14 cellular contexts compared by ENCODE assay signal in the genomic region with DNA sequence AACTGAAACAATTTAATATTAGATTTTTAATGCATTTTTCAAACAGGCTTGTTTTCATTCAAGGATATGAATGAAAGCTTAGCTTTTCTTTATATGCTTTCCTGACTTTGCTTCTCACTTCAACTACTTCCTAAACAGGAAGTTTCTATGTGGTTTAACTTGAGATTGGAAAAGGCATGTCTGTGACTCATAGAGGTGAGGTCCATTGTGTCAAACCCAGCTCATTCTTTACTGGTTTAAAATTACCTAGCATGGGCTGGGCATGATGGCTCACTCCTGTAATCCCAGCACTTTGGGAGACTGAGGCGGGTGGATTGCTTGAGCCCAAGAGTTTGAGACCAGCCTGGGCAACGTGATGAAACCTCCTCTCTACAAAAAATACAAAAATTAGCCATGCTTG. TPM values are rescaled to one million over a fixed set of nuclear protein-coding genes. Genes with fewer than 3 reads are reported as not detected.
DNase-seq lines count a peak whose midpoint lies in the region; FAIRE-seq and TF ChIP-seq lines count a peak whose summit lies in the region.
"Had no signal": no experiment of that assay in that cellular context is flagged by ENCODE, and none has a peak within 500 bp of the region (broad histone marks: within the 10 kb centered on the region; RNA-seq: fewer than 3 reads in every experiment).

No MANE protein-coding gene starts in this region.

- intact Hi-C loops in sigmoid colon (cut with DNase I) = no loop called here
- intact Hi-C loops in activated T-helper 1 cell treated with anti-CD3 and anti-CD28 coated beads, Interleukin-12 subunit alpha, Interleukin-12 subunit beta, Interleukin-2, Interleukin-4 antibody, amounts not matched to agents 30 ng/mL and 10 ng/mL and 1 ng/mL, durations not matched to agents 14 hours and 24 hours and 36 hours (cut with micrococcal nuclease) = no loop called here

- no peak overlapping the region for H2BK15ac ChIP-seq in mesenchymal stem cell (ENCODE audit: low read depth, poor library complexity, severe bottlenecking)

- H2BK12ac ChIP-seq in mesenchymal stem cell (ENCODE audit: low read length in 2 of 2) = no peak overlapping the region

- H3K4me1 Mint-ChIP-seq in activated T-helper 1 cell treated with anti-CD3 and anti-CD28 coated beads, Interleukin-12 subunit alpha, Interleukin-12 subunit beta, Interleukin-2, Interleukin-4 antibody, amounts not matched to agents 30 ng/mL and 10 ng/mL and 1 ng/mL, durations not matched to agents 14 hours and 24 hours and 36 hours (ENCODE audit: low read depth) = no peaks in the 10 kb centered on the region
- H3K4me1 Mint-ChIP-seq: activated naive CD4-positive, alpha-beta T cell treated with anti-CD3 and anti-CD28 coated beads, Interleukin-2, amount 10 ng/mL, durations not matched to agents 7 days and 5 days had no signal

- no peak overlapping the region for H2BK5ac ChIP-seq in mesenchymal stem cell (ENCODE audit: low read depth, low read length, poor library complexity, severe bottlenecking)

- H3K4me3 ChIP-seq in bronchial epithelial cell (ENCODE audit: low read depth, low read length) (no peak overlapping the region), mesenchymal stem cell (ENCODE audit: insufficient read depth in 1 of 2, low read depth in 1 of 2, low read length in 2 of 2) (no peak overlapping the region), sigmoid colon (no peak overlapping the region)

- no peak overlapping the region for H3K4me3 Mint-ChIP-seq in activated T-helper 1 cell treated with anti-CD3 and anti-CD28 coated beads, Interleukin-12 subunit alpha, Interleukin-12 subunit beta, Interleukin-2, Interleukin-4 antibody, amounts not matched to agents 30 ng/mL and 10 ng/mL and 1 ng/mL, durations not matched to agents 14 hours and 24 hours and 36 hours
- H3K4me3 Mint-ChIP-seq: activated naive CD4-positive, alpha-beta T cell treated with anti-CD3 and anti-CD28 coated beads, Interleukin-2, amount 10 ng/mL, durations not matched to agents 7 days and 5 days had no signal

- H3K27me3 ChIP-seq in bronchial epithelial cell (ENCODE audit: control insufficient read depth, insufficient read depth, low read length) (no peaks in the 10 kb centered on the region), mesenchymal stem cell (ENCODE audit: control insufficient read depth in 1 of 2, insufficient read depth in 1 of 2, low read length in 2 of 2) (no peaks in the 10 kb centered on the region), sigmoid colon (no peaks in the 10 kb centered on the region)

- H3K9me3 Mint-ChIP-seq in activated T-helper 1 cell treated with anti-CD3 and anti-CD28 coated beads, Interleukin-12 subunit alpha, Interleukin-12 subunit beta, Interleukin-2, Interleukin-4 antibody, amounts not matched to agents 30 ng/mL and 10 ng/mL and 1 ng/mL, durations not matched to agents 14 hours and 24 hours and 36 hours = peaks cover 21% of the 10 kb centered on the region

- no peak for TF ChIP-seq CTCF in bronchial epithelial cell (IDR thresholded peaks at IDR 0.05; ENCODE audit: insufficient read depth, low read length, severe bottlenecking)
- no peak for TF ChIP-seq CTCF in GM10266 (IDR thresholded peaks at IDR 0.05; ENCODE audit: control insufficient read depth, insufficient read depth, low read depth, missing control alignments)
- no peak for TF ChIP-seq CTCF in sigmoid colon (IDR thresholded peaks at IDR 0.05)

- peaks cover 2% of the 10 kb centered on the region for H3K79me1 ChIP-seq in mesenchymal stem cell (replicated peaks; ENCODE audit: low read length, poor library complexity, severe bottlenecking)

- H3K4me1 ChIP-seq in mesenchymal stem cell (ENCODE audit: control insufficient read depth, insufficient read depth, low read depth, low read length) (peaks cover 3% of the 10 kb centered on the region), sigmoid colon (no peaks in the 10 kb centered on the region)

- WGBS in mesenchymal stem cell = 100% methylated on average over 1 of the region's 2 CpGs
- WGBS in sigmoid colon, 2 donors = 93% methylated on average over 2 of the region's 2 CpGs

- no peak overlapping the region for H3K4me2 ChIP-seq in mesenchymal stem cell (ENCODE audit: low read length, poor library complexity, severe bottlenecking)

- peaks cover 17% of the 10 kb centered on the region for H3K9me3 ChIP-seq in mesenchymal stem cell (ENCODE audit: control insufficient read depth, low read length)
- H3K9me3 ChIP-seq in sigmoid colon = peaks cover 0 to 6% (median 0%) of the 10 kb centered on the region in 4 donors

- peak overlapping the region; percentile 79 for H3K27ac ChIP-seq in mesenchymal stem cell (ENCODE audit: low read length, poor library complexity, severe bottlenecking)
- no peak overlapping the region for H3K27ac ChIP-seq in sigmoid colon

- DNase-seq in EH (ENCODE audit: low read depth) (peak; percentile 14), bronchial epithelial cell (ENCODE audit: low read depth) (peak; percentile 95), mesenchymal stem cell (no peak), GM10266 (ENCODE audit: extremely low spot score) (no peak), inferior parietal cortex (ENCODE audit: extremely low spot score) (no peak), sigmoid colon (no peak)
- DNase-seq in activated T-helper 1 cell treated with anti-CD3 and anti-CD28 coated beads, Interleukin-12 subunit alpha, Interleukin-12 subunit beta, Interleukin-2, Interleukin-4 antibody, amounts not matched to agents 30 ng/mL and 10 ng/mL and 1 ng/mL, durations not matched to agents 14 hours and 24 hours and 36 hours (ENCODE audit: low spot score) = no peak
- DNase-seq: activated CD4-positive, alpha-beta T cell treated with anti-CD3 and anti-CD28 coated beads for 1 hour; activated CD8-positive, alpha-beta memory T cell treated with anti-CD3 and anti-CD28 coated beads, Interleukin-2, amount 50 U/mL, for 48 hours; activated naive CD4-positive, alpha-beta T cell treated with anti-CD3 and anti-CD28 coated beads, Interleukin-2, amount 10 ng/mL, durations not matched to agents 7 days and 5 days; NCI-H510A treated with DMSO at 0.1 percent for 48 hours; stimulated activated CD4-positive, alpha-beta T cell treated with anti-CD3 and anti-CD28 coated beads, Interleukin-15, amount 100 ng/mL, for 24 hours; T-helper 1 cell had no signal

- no peak overlapping the region for H2BK120ac ChIP-seq in mesenchymal stem cell (ENCODE audit: low read depth, low read length)

- peaks cover 2% of the 10 kb centered on the region for H3K36me3 Mint-ChIP-seq in activated T-helper 1 cell treated with anti-CD3 and anti-CD28 coated beads, Interleukin-12 subunit alpha, Interleukin-12 subunit beta, Interleukin-2, Interleukin-4 antibody, amounts not matched to agents 30 ng/mL and 10 ng/mL and 1 ng/mL, durations not matched to agents 14 hours and 24 hours and 36 hours (ENCODE audit: low read depth)

- H3K4ac ChIP-seq in mesenchymal stem cell (ENCODE audit: low read depth in 1 of 2, low read length in 2 of 2) = no peak overlapping the region

- no peak for TF ChIP-seq POLR2A in sigmoid colon (IDR thresholded peaks at IDR 0.05)

- H3K9ac ChIP-seq in mesenchymal stem cell (ENCODE audit: low read length) = no peak overlapping the region

- TF ChIP-seq EP300 in Ishikawa (IDR thresholded peaks at IDR 0.05; ENCODE audit: borderline replicate concordance) = peak; percentile 45; the same call in 1 of the 2 replicates
- no peak for TF ChIP-seq EP300 in sigmoid colon (IDR thresholded peaks at IDR 0.05)

- no peak for TF ChIP-seq RAD21 in Ishikawa (IDR thresholded peaks at IDR 0.05; ENCODE audit: low read depth)

- no peak overlapping the region for H3K18ac ChIP-seq in mesenchymal stem cell (ENCODE audit: low read depth in 1 of 2, low read length in 2 of 2)

- H2AFZ ChIP-seq in mesenchymal stem cell (ENCODE audit: low read depth, low read length) = no peak overlapping the region

- no peak overlapping the region for H3K27ac Mint-ChIP-seq in activated T-helper 1 cell treated with anti-CD3 and anti-CD28 coated beads, Interleukin-12 subunit alpha, Interleukin-12 subunit beta, Interleukin-2, Interleukin-4 antibody, amounts not matched to agents 30 ng/mL and 10 ng/mL and 1 ng/mL, durations not matched to agents 14 hours and 24 hours and 36 hours
- H3K27ac Mint-ChIP-seq: activated naive CD4-positive, alpha-beta T cell treated with anti-CD3 and anti-CD28 coated beads, Interleukin-2, amount 10 ng/mL, durations not matched to agents 7 days and 5 days had no signal

- H3K14ac ChIP-seq in mesenchymal stem cell (ENCODE audit: low read length in 2 of 2) = no peak overlapping the region

- H4K91ac ChIP-seq in mesenchymal stem cell (ENCODE audit: low read length) = no peak overlapping the region

- H2AK5ac ChIP-seq in mesenchymal stem cell (ENCODE audit: low read length, severe bottlenecking) = no peak overlapping the region

- FAIRE-seq in bronchial epithelial cell (lab: Jason Lieb, UNC) = no peak

- H4K8ac ChIP-seq in mesenchymal stem cell (ENCODE audit: low read length) = no peak overlapping the region

- H3K23ac ChIP-seq in mesenchymal stem cell (ENCODE audit: low read length in 2 of 2) = no peak overlapping the region

- H3K36me3 ChIP-seq in bronchial epithelial cell (ENCODE audit: control insufficient read depth, insufficient read depth, low read length) (no peaks in the 10 kb centered on the region), mesenchymal stem cell (ENCODE audit: control insufficient read depth in 1 of 2, insufficient read depth in 2 of 2, low read depth in 1 of 2, low read length in 2 of 2) (peaks cover 0 to 18% of the 10 kb centered on the region in 2 experiments), sigmoid colon (peaks cover 0 to 18% (median 0%) of the 10 kb centered on the region in 4 donors)

- peaks cover 14% of the 10 kb centered on the region for H3K27me3 Mint-ChIP-seq in activated T-helper 1 cell treated with anti-CD3 and anti-CD28 coated beads, Interleukin-12 subunit alpha, Interleukin-12 subunit beta, Interleukin-2, Interleukin-4 antibody, amounts not matched to agents 30 ng/mL and 10 ng/mL and 1 ng/mL, durations not matched to agents 14 hours and 24 hours and 36 hours (ENCODE audit: insufficient read depth)
- H3K27me3 Mint-ChIP-seq: activated naive CD4-positive, alpha-beta T cell treated with anti-CD3 and anti-CD28 coated beads, Interleukin-2, amount 10 ng/mL, durations not matched to agents 7 days and 5 days had no signal

TF ChIP-seq in Ishikawa, 13 proteins besides CTCF, POLR2A, EP300 and RAD21 (continues in another document):
- TF ChIP-seq, protein P1, sequence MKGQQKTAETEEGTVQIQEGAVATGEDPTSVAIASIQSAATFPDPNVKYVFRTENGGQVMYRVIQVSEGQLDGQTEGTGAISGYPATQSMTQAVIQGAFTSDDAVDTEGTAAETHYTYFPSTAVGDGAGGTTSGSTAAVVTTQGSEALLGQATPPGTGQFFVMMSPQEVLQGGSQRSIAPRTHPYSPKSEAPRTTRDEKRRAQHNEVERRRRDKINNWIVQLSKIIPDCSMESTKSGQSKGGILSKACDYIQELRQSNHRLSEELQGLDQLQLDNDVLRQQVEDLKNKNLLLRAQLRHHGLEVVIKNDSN (IDR thresholded peaks at IDR 0.05) = no peak

RNA-seq across cellular contexts. Expression of gene EFHC1, which starts 34.4 kb away (rescaled TPM):
- 4.5 and 6.6 TPM in 2 replicates for total RNA-seq in bronchial epithelial cell
- polyA plus RNA-seq in mesenchymal stem cell (2013, experiment 1 of 2) = 12.4 TPM
- 12.0 TPM for polyA plus RNA-seq in mesenchymal stem cell (2013, experiment 2 of 2)
- total RNA-seq in sigmoid colon = 10 to 100 TPM; 15.9 to 38.5 (median 19.1) TPM
- 1 to 10 TPM; 1.8 to 6.9 (median 2.4) TPM for polyA plus RNA-seq in sigmoid colon
- total RNA-seq in activated T-helper 1 cell treated with anti-CD3 and anti-CD28 coated beads, Interleukin-12 subunit alpha, Interleukin-12 subunit beta, Interleukin-2, Interleukin-4 antibody, amounts not matched to agents 30 ng/mL and 10 ng/mL and 1 ng/mL, durations not matched to agents 14 hours and 24 hours and 36 hours = 0.70 and 1.3 TPM in 2 replicates

Comparison
In these comparisons a context has a peak if more than half of its experiments do, and no peak if none do; other contexts are left out.
1. DNase-seq: peak in EH (single experiment) and bronchial epithelial cell (single experiment); none in mesenchymal stem cell (single experiment), GM10266 (single experiment), inferior parietal cortex (single experiment), sigmoid colon (single experiment) and activated T-helper 1 cell treated with anti-CD3 and anti-CD28 coated beads, Interleukin-12 subunit alpha, Interleukin-12 subunit beta, Interleukin-2, Interleukin-4 antibody, amounts not matched to agents 30 ng/mL and 10 ng/mL and 1 ng/mL, durations not matched to agents 14 hours and 24 hours and 36 hours (single experiment).